25 cellular contexts compared by ENCODE assay signal in genomic region chr1:18179009-18179408, GRCh38.
"Had no signal": no experiment of that assay in that cellular context is flagged by ENCODE, and none has a peak within 500 bp of the region (broad histone marks: within the 10 kb centered on the region; RNA-seq: fewer than 3 reads in every experiment).

No MANE protein-coding gene starts in this region.

- H3K27ac ChIP-seq: RWPE1, SJSA1, SK-N-MC had no signal

- DNase-seq: IMR-90; Karpas-422; KG1; MG63; NCI-H1092; NCI-H1105 treated with DMSO at 0.1 percent for 48 hours; NCI-H1417 treated with DMSO at 0.1 percent for 48 hours; NCI-H146; NCI-H1694 treated with DMSO at 0.1 percent for 48 hours; NCI-H1930; NCI-H2081; NCI-H2107; NCI-H2227 treated with DMSO at 0.1 percent for 48 hours; NCI-H524; NCI-H526 treated with DMSO at 0.1 percent for 48 hours; NCI-H748 treated with DMSO at 0.1 percent for 48 hours; NK-92 treated with Interleukin-12 subunit alpha and Interleukin-12 subunit beta, amount 100 ng/mL, for 24 hours; PC-3; SIG-M5; T-helper 1 cell had no signal

- H3K4me3 ChIP-seq: MG63, SJSA1, SK-N-MC had no signal

- ATAC-seq: HepG2, Panc1, PC-3 had no signal

- H3K4me1 ChIP-seq: SJSA1 had no signal

- H3K9me3 ChIP-seq: MG63, SJSA1 had no signal

- H3K27me3 ChIP-seq: MG63 had no signal

- H3K36me3 ChIP-seq: MG63, SJSA1 had no signal
